ENCODE assay signal across 1 cellular context in genomic region chr10:69583106-69583505, GRCh38.
TF ChIP-seq lines count a peak whose summit lies in the region.

No MANE protein-coding gene starts in this region.

TF ChIP-seq in IMR-90, 13 proteins besides CTCF, POLR2A, EP300 and RAD21 (continued from another document):
- TF ChIP-seq MXI1 (IDR thresholded peaks at IDR 0.05; ENCODE audit: borderline replicate concordance, low read depth, low read length) (no peak), MAFK (IDR thresholded peaks at IDR 0.05; ENCODE audit: low read depth, low read length) (no peak), BHLHE40 (IDR thresholded peaks at IDR 0.05; ENCODE audit: low read depth, low read length) (no peak)
TF ChIP-seq in IMR-90: peak in this region for 0.
